Comparison of ENCODE assay signal across 8 cellular contexts in genomic region chr7:91082854-91083495, GRCh38.
DNase-seq lines count a peak whose midpoint lies in the region; ATAC-seq and TF ChIP-seq lines count a peak whose summit lies in the region.

No MANE protein-coding gene starts in this region.

- H3K4me2 ChIP-seq in DND-41 (ENCODE audit: insufficient read depth, low read length), result no peak overlapping the region

- H3K79me2 ChIP-seq in DND-41 (ENCODE audit: insufficient read depth, low read length), result no peaks in the 10 kb centered on the region

- H3K27ac ChIP-seq in DND-41 (ENCODE audit: low read length), result no peak overlapping the region

- H3K27me3 ChIP-seq in DND-41 (ENCODE audit: insufficient read depth, low read length, poor library complexity), result no peaks in the 10 kb centered on the region

- no peak overlapping the region for H2AFZ ChIP-seq in DND-41 (ENCODE audit: low read depth, low read length)

- TF ChIP-seq CTCF in DND-41 (IDR thresholded peaks at IDR 0.05; ENCODE audit: borderline replicate concordance, extremely low read depth, low read length, poor library complexity, severe bottlenecking) (peak; percentile 51), omental fat pad (IDR thresholded peaks at IDR 0.05) (no peak)

- H3K36me3 ChIP-seq in DND-41 (ENCODE audit: insufficient read depth, low read length), result no peaks in the 10 kb centered on the region

- H3K9me3 ChIP-seq in DND-41 (ENCODE audit: insufficient read depth, low read length, severe bottlenecking), result no peaks in the 10 kb centered on the region

- DNase-seq in DND-41 (no peak), SKM-1 treated with dmso at 0.1 percent for 144 hours (lab: John Stamatoyannopoulos, UW; ENCODE audit: unreplicated experiment) (peak; percentile 13), left ventricle myocardium superior (no peak), omental fat pad (ENCODE audit: low spot score) (no peak)
- DNase-seq in activated CD4-positive, CD25-positive, alpha-beta regulatory T cell (lab: John Stamatoyannopoulos, UW), result no peak

- ATAC-seq in DND-41 (ENCODE audit: insufficient read depth, low read depth) (0 out of 3 replicates have a peak, but pooled peaks have one; percentile 35), HG03442 (IDR thresholded peaks at IDR 0.05; ENCODE audit: unreplicated experiment) (peak; percentile 49), left ventricle myocardium superior (peak; percentile 36), GM19351 (IDR thresholded peaks at IDR 0.05; ENCODE audit: unreplicated experiment) (no peak), omental fat pad (ENCODE audit: low FRiP score) (no peak), GM18873 (IDR thresholded peaks at IDR 0.05; ENCODE audit: low FRiP score, unreplicated experiment) (no peak)

- no peaks in the 10 kb centered on the region for H4K20me1 ChIP-seq in DND-41 (ENCODE audit: insufficient read depth, low read length)

- H3K4me1 ChIP-seq in DND-41 (ENCODE audit: insufficient read depth, low read length), result no peaks in the 10 kb centered on the region

- intact Hi-C loops in left ventricle myocardium superior (cut with micrococcal nuclease), result loop anchor here (5.0 to 10.0 kb wide), 3 partner anchors 184 to 702 kb away; no protein-coding TSS in a partner anchor

- no peak overlapping the region for H3K9ac ChIP-seq in DND-41 (ENCODE audit: low read depth, low read length)

- H3K4me3 ChIP-seq in DND-41 (ENCODE audit: low read depth in 1 of 2, low read length in 2 of 2), result no peak overlapping the region

Comparison
In these comparisons a context has a peak if more than half of its experiments do, and no peak if none do; other contexts are left out.
1. ATAC-seq: peak in DND-41 (single experiment), HG03442 (single experiment) and left ventricle myocardium superior (single experiment); none in GM19351 (single experiment), omental fat pad (single experiment) and GM18873 (single experiment).